In genomic region chr1:161159087-161159914, GRCh38 we compare ENCODE assay signal across 1 cellular context.
TF ChIP-seq lines count a peak whose summit lies in the region.

Gene USP21, plus strand, starts transcription at chr1:161159500. Its CDS starts 1,141 bp downstream, at chr1:161160641.

TF ChIP-seq in GM12878, 131 proteins besides CTCF, POLR2A, EP300 and RAD21 (continued from another document and continues in another):
- TF ChIP-seq CEBPZ (IDR thresholded peaks at IDR 0.05; ENCODE audit: low read depth, low read length) (no peak), POLR2AphosphoS5 (IDR thresholded peaks at IDR 0.05; ENCODE audit: low read length) (peak; percentile 66), BMI1 (IDR thresholded peaks at IDR 0.05; ENCODE audit: borderline replicate concordance) (peak; percentile 56; the same call in 1 of the 2 replicates), TAF1 (IDR thresholded peaks at IDR 0.05; ENCODE audit: borderline replicate concordance, low read depth, low read length) (peak; percentile 98), CEBPB (IDR thresholded peaks at IDR 0.05; ENCODE audit: borderline replicate concordance in 1 of 2, low read depth in 2 of 2, low read length in 2 of 2) (no peak), NR2C2 (IDR thresholded peaks at IDR 0.05; ENCODE audit: borderline replicate concordance, control insufficient read depth, insufficient read length, low read depth) (no peak), TCF7 (IDR thresholded peaks at IDR 0.05; ENCODE audit: borderline replicate concordance) (no peak), NKRF (conservative IDR thresholded peaks at IDR 0.05) (no peak), TCF12 (IDR thresholded peaks at IDR 0.05; ENCODE audit: low read depth, low read length) (peak; percentile 12; the same call in 1 of the 2 replicates), JUND (IDR thresholded peaks at IDR 0.05; ENCODE audit: low read depth, low read length) (no peak), SUZ12 (IDR thresholded peaks at IDR 0.05; ENCODE audit: unreplicated experiment) (no peak), GATAD2B (conservative IDR thresholded peaks at IDR 0.05; ENCODE audit: low read depth) (no peak), ZBTB4 (CRISPR knock-in tag; IDR thresholded peaks at IDR 0.05) (no peak), SRF (IDR thresholded peaks at IDR 0.05; ENCODE audit: low read depth in 2 of 2, low read length in 2 of 2) (no peak), ZBTB40 (IDR thresholded peaks at IDR 0.05; ENCODE audit: borderline replicate concordance) (no peak), POLR2AphosphoS2 (IDR thresholded peaks at IDR 0.05; ENCODE audit: low read depth, low read length) (peak; percentile 51; the same call in 1 of the 2 replicates), MTA3 (IDR thresholded peaks at IDR 0.05; ENCODE audit: borderline replicate concordance, low read length) (0 out of 2 replicates have a peak, but pooled peaks have one; percentile 34), NFXL1 (IDR thresholded peaks at IDR 0.05; ENCODE audit: borderline replicate concordance) (no peak), CBX3 (IDR thresholded peaks at IDR 0.05; ENCODE audit: borderline replicate concordance, low read depth) (no peak), STAT1 (conservative IDR thresholded peaks at IDR 0.05) (no peak), ZNF384 (IDR thresholded peaks at IDR 0.05; ENCODE audit: borderline replicate concordance, low read depth, low read length) (no peak), TARDBP (IDR thresholded peaks at IDR 0.05; ENCODE audit: borderline replicate concordance) (no peak), SMAD5 (IDR thresholded peaks at IDR 0.05; ENCODE audit: low read depth) (no peak), PKNOX1 (IDR thresholded peaks at IDR 0.05) (no peak; the same call in 1 of the 2 replicates), HCFC1 (IDR thresholded peaks at IDR 0.05; ENCODE audit: low read length) (peak; percentile 82), CBX5 (IDR thresholded peaks at IDR 0.05; ENCODE audit: low read depth) (no peak), YY1 (IDR thresholded peaks at IDR 0.05; ENCODE audit: low read depth, low read length) (peak; percentile 99), ZBTB33 (IDR thresholded peaks at IDR 0.05) (no peak), CUX1 (IDR thresholded peaks at IDR 0.05; ENCODE audit: insufficient replicate concordance, low read depth, low read length) (no peak), CHD4 (IDR thresholded peaks at IDR 0.05) (no peak), E2F4 (IDR thresholded peaks at IDR 0.05; ENCODE audit: low read depth, low read length) (no peak), MYC (IDR thresholded peaks at IDR 0.05; ENCODE audit: insufficient read depth, insufficient read length, insufficient replicate concordance, low read length, severe bottlenecking) (no peak), BCL11A (IDR thresholded peaks at IDR 0.05; ENCODE audit: low read depth, low read length) (no peak)
